ENCODE assay signal across 19 cellular contexts in the genomic region with DNA sequence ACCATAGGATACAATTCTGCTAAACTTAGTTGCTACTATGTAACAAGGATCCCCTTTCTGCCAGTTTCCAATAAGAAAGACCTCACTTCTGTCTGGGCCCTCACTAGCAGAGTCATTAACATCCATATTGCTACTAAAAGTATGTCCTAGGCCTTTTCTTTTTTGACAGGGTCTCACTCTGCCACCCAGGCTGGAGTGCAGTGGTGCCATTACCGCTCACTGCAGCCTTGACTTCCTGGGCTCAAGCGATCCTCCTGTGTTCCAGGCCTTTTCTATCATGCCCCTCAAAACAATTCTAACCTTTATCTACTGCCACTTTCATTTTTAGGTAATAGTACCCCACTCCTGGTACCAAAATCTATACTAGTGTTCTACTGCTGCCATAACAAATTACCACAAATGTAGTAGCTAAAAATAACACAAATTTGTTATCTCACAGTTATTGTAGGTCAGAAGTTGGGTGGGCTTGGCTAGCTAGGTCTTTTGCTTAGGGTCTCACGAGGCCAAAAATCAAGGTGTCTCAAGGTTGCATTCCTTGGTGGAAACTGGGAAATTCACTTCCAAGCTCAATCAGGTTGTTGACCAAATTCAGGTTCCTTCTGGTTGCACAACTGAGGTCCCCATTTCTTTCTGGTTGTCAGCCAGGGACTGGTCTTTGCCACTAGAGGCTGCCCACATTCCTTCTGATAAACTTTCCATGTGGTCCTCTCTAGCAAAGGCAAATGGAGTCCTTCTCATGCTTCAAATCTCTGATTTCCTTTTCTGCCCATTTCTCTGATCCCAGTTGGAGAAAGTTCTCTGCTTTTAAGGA. TPM values are rescaled to one million over a fixed set of nuclear protein-coding genes. Genes with fewer than 3 reads are reported as not detected.
DNase-seq lines count a peak whose midpoint lies in the region; ATAC-seq and TF ChIP-seq lines count a peak whose summit lies in the region.
"Had no signal": no experiment of that assay in that cellular context is flagged by ENCODE, and none has a peak within 500 bp of the region (broad histone marks: within the 10 kb centered on the region; RNA-seq: fewer than 3 reads in every experiment).

No MANE protein-coding gene starts in this region.

- H3K27ac ChIP-seq in adrenal gland = peak overlapping the region in 4 of 5 donors; percentile 18 to 54 (median 37)
- H3K27ac ChIP-seq in iPS-20b (ENCODE audit: low read length) = no peak overlapping the region

- peaks cover 32 to 53% of the 10 kb centered on the region in 2 donors for H3K4me1 ChIP-seq in adrenal gland (replicated peaks in 1 of 2)
- peaks cover 49% of the 10 kb centered on the region for H3K4me1 ChIP-seq in iPS-20b (ENCODE audit: insufficient read depth, low read length)

- no peak for TF ChIP-seq CTCF in natural killer cell (IDR thresholded peaks at IDR 0.05)
- peak in 1 of 6 experiments; percentile 4 for TF ChIP-seq CTCF in adrenal gland (IDR thresholded peaks at IDR 0.05)

- WGBS in adrenal gland, 4 donors = 87 to 98% (median 90%) methylated on average over 3 of the region's 3 CpGs

- DNase-seq in natural killer cell (no peak), adrenal gland (no peak), NCI-H1436 treated with DMSO at 0.1 percent for 48 hours (lab: John Stamatoyannopoulos, UW) (no peak), HuH-7 (ENCODE audit: low spot score) (no peak)
- DNase-seq in natural killer cell treated with Interleukin-12 subunit alpha and Interleukin-12 subunit beta and Interleukin-15 and Interleukin-18, amount 100 ng/mL, for 72 hours (ENCODE audit: low spot score) = no peak
- DNase-seq: activated CD4-positive, alpha-beta memory T cell treated with anti-CD3 and anti-CD28 coated beads for 36 hours; effector CD4-positive, alpha-beta T cell; immature natural killer cell; NCI-H2029 treated with DMSO at 0.1 percent for 48 hours; NCI-H526; SHP77 treated with DMSO at 0.1 percent for 48 hours; stimulated activated naive B cell treated with anti-CD40 and anti-IgM and Interleukin-4, amounts not matched to agents 10 μg/mL and 1 μg/mL and 100 μg/mL, for 72 hours had no signal

- H3K9ac ChIP-seq in iPS-20b (ENCODE audit: low read depth, low read length) = peak overlapping the region; percentile 19; the same call in 1 of the 2 replicates

- H3K4me3 ChIP-seq in adrenal gland (peak overlapping the region in 1 of 4 donors; percentile 30), iPS-20b (ENCODE audit: low read length) (peak overlapping the region; percentile 89)
- H3K4me3 ChIP-seq: body of pancreas had no signal

- peaks cover 85 to 87% of the 10 kb centered on the region in 2 donors for H3K4me1 Mint-ChIP-seq in natural killer cell
- H3K4me1 Mint-ChIP-seq in natural killer cell treated with Interleukin-12 subunit alpha and Interleukin-12 subunit beta and Interleukin-15 and Interleukin-18, amount 100 ng/mL, for 72 hours (ENCODE audit: low read depth in 2 of 2) = peaks cover 63 to 76% of the 10 kb centered on the region in 2 donors

- peaks cover 0 to 2% of the 10 kb centered on the region in 2 donors for H3K9me3 Mint-ChIP-seq in natural killer cell
- H3K9me3 Mint-ChIP-seq in natural killer cell treated with Interleukin-12 subunit alpha and Interleukin-12 subunit beta and Interleukin-15 and Interleukin-18, amount 100 ng/mL, for 72 hours = peaks cover 4% of the 10 kb centered on the region
- H3K9me3 Mint-ChIP-seq: immature natural killer cell, memory B cell had no signal

- H3K9me3 ChIP-seq in adrenal gland (replicated peaks in 1 of 3) = no peaks in the 10 kb centered on the region
- H3K9me3 ChIP-seq in iPS-20b (ENCODE audit: insufficient read depth, low read depth, low read length) = no peaks in the 10 kb centered on the region
- H3K9me3 ChIP-seq: body of pancreas had no signal

- no peak for TF ChIP-seq POLR2A in adrenal gland (IDR thresholded peaks at IDR 0.05)

- no peaks in the 10 kb centered on the region for H3K27me3 ChIP-seq in adrenal gland
- peaks cover 9% of the 10 kb centered on the region for H3K27me3 ChIP-seq in iPS-20b (ENCODE audit: insufficient read depth, low read length)
- H3K27me3 ChIP-seq: body of pancreas had no signal

- H3K27me3 Mint-ChIP-seq in natural killer cell (ENCODE audit: low read depth in 2 of 2) = peaks cover 0 to 2% of the 10 kb centered on the region in 2 donors
- no peaks in the 10 kb centered on the region for H3K27me3 Mint-ChIP-seq in natural killer cell treated with Interleukin-12 subunit alpha and Interleukin-12 subunit beta and Interleukin-15 and Interleukin-18, amount 100 ng/mL, for 72 hours
- H3K27me3 Mint-ChIP-seq: activated CD4-positive, alpha-beta memory T cell treated with anti-CD3 and anti-CD28 coated beads for 36 hours; memory B cell; stimulated activated naive B cell treated with anti-CD40 and anti-IgM and Interleukin-4, amounts not matched to agents 10 μg/mL and 1 μg/mL and 100 μg/mL, for 72 hours had no signal

- no peaks in the 10 kb centered on the region for H3K36me3 ChIP-seq in adrenal gland (replicated peaks in 1 of 2)
- peaks cover 10% of the 10 kb centered on the region; the same call in 1 of the 2 replicates for H3K36me3 ChIP-seq in iPS-20b (ENCODE audit: insufficient read depth, low read depth, low read length)

- intact Hi-C loops in natural killer cell (cut with micrococcal nuclease) = loop anchor here (5.0 kb wide), 1 partner anchor 188 kb away; no protein-coding TSS in a partner anchor
- intact Hi-C loops in adrenal gland (cut with DNase I) = no loop called here

- peak overlapping the region; percentile 71 to 78 for H3K27ac Mint-ChIP-seq in natural killer cell
- no peak overlapping the region for H3K27ac Mint-ChIP-seq in natural killer cell treated with Interleukin-12 subunit alpha and Interleukin-12 subunit beta and Interleukin-15 and Interleukin-18, amount 100 ng/mL, for 72 hours
- H3K27ac Mint-ChIP-seq: activated CD4-positive, alpha-beta memory T cell treated with anti-CD3 and anti-CD28 coated beads for 36 hours; activated T-helper 2 cell treated with anti-CD3 and anti-CD28 coated beads, Interferon-gamma antibody, Interleukin-2, Interleukin-4, amounts not matched to agents 10 μg/mL and 5 μg/mL and 100 μg/mL, durations not matched to agents 14 hours and 24 hours and 36 hours; stimulated activated naive B cell treated with anti-CD40 and anti-IgM and Interleukin-4, amounts not matched to agents 10 μg/mL and 1 μg/mL and 100 μg/mL, for 72 hours had no signal

- H3K36me3 Mint-ChIP-seq in natural killer cell = no peaks in the 10 kb centered on the region
- H3K36me3 Mint-ChIP-seq in natural killer cell treated with Interleukin-12 subunit alpha and Interleukin-12 subunit beta and Interleukin-15 and Interleukin-18, amount 100 ng/mL, for 72 hours = peaks cover 17% of the 10 kb centered on the region
- H3K36me3 Mint-ChIP-seq: immature natural killer cell had no signal

- ATAC-seq in natural killer cell (no peak), GM21423 (IDR thresholded peaks at IDR 0.05; ENCODE audit: unreplicated experiment) (no peak), GM21619 (IDR thresholded peaks at IDR 0.05; ENCODE audit: unreplicated experiment) (no peak)
- ATAC-seq in natural killer cell treated with Interleukin-12 subunit alpha and Interleukin-12 subunit beta and Interleukin-15 and Interleukin-18, amount 100 ng/mL, for 72 hours = no peak
- ATAC-seq: body of pancreas; sciatic nerve; stimulated activated naive B cell treated with anti-CD40 and anti-IgM and Interleukin-4, amounts not matched to agents 10 μg/mL and 1 μg/mL and 100 μg/mL, for 72 hours had no signal

- H3K4me3 Mint-ChIP-seq in natural killer cell = peak overlapping the region; percentile 38
- no peak overlapping the region for H3K4me3 Mint-ChIP-seq in natural killer cell treated with Interleukin-12 subunit alpha and Interleukin-12 subunit beta and Interleukin-15 and Interleukin-18, amount 100 ng/mL, for 72 hours
- H3K4me3 Mint-ChIP-seq: activated CD4-positive, alpha-beta memory T cell treated with anti-CD3 and anti-CD28 coated beads for 36 hours; memory B cell had no signal

RNA-seq across cellular contexts. Expression of a gene that starts 3.0 kb away (rescaled TPM):
- 10 to 100 TPM; 88.8 to 92.6 (median 88.9) TPM for total RNA-seq in natural killer cell
- 100 to 1,000 TPM; 134 to 163 TPM for total RNA-seq in natural killer cell treated with Interleukin-12 subunit alpha and Interleukin-12 subunit beta and Interleukin-15 and Interleukin-18, amount 100 ng/mL, for 72 hours
- total RNA-seq in adrenal gland = 100 to 1,000 TPM in 4 of 8 donors, 10 to 100 TPM in 4; 61.9 to 120 (median 94.1) TPM
- 100 to 1,000 TPM in 1 of 3 donors, 10 to 100 TPM in 2; 18.9 to 192 (median 22.7) TPM for polyA plus RNA-seq in adrenal gland

Comparison
In these comparisons a context has a peak if more than half of its experiments do, and no peak if none do; other contexts are left out.
1. H3K27ac Mint-ChIP-seq: peak in natural killer cell (2 of 2); none in natural killer cell treated with Interleukin-12 subunit alpha and Interleukin-12 subunit beta and Interleukin-15 and Interleukin-18, amount 100 ng/mL, for 72 hours (0 of 2).